18 cellular contexts compared by ENCODE assay signal in genomic region chr4:85457752-85458467, GRCh38. TPM values are rescaled to one million over a fixed set of nuclear protein-coding genes. Genes with fewer than 3 reads are reported as not detected.
DNase-seq lines count a peak whose midpoint lies in the region; ATAC-seq and TF ChIP-seq lines count a peak whose summit lies in the region.
"Had no signal": no experiment of that assay in that cellular context is flagged by ENCODE, and none has a peak within 500 bp of the region (broad histone marks: within the 10 kb centered on the region; RNA-seq: fewer than 3 reads in every experiment).

No MANE protein-coding gene starts in this region.

- no peak for DNase-seq in heart right ventricle
- no peak for DNase-seq in left ventricle myocardium inferior
- DNase-seq in hepatocyte (ENCODE audit: low spot score) = no peak
- no peak for DNase-seq in psoas muscle
- DNase-seq in NCI-H1092 treated with DMSO at 0.1 percent for 48 hours (lab: John Stamatoyannopoulos, UW) = no peak
- DNase-seq: DMS 273 treated with DMSO at 0.1 percent for 48 hours; DND-41; H9; Karpas-422; NCI-H1048; NCI-H1436 treated with DMSO at 0.1 percent for 48 hours; NCI-H2081 treated with DMSO at 0.1 percent for 48 hours; NCI-H510A; NCI-H748 treated with DMSO at 0.1 percent for 48 hours; NK-92 treated with Interleukin-12 subunit alpha and Interleukin-12 subunit beta, amount 100 ng/mL, for 24 hours; Peyer's patch had no signal

- TF ChIP-seq CTCF in heart right ventricle (IDR thresholded peaks at IDR 0.05) (no peak), left ventricle myocardium inferior (IDR thresholded peaks at IDR 0.05; ENCODE audit: borderline replicate concordance) (no peak), hepatocyte (IDR thresholded peaks at IDR 0.05; ENCODE audit: poor library complexity) (no peak), psoas muscle (IDR thresholded peaks at IDR 0.05) (no peak)

- H3K27ac ChIP-seq in heart right ventricle = peak overlapping the region in 1 of 10 donors; percentile 23
- H3K27ac ChIP-seq in left ventricle myocardium inferior (replicated peaks) = no peak overlapping the region
- H3K27ac ChIP-seq in hepatocyte = no peak overlapping the region
- no peak overlapping the region for H3K27ac ChIP-seq in psoas muscle

- peak overlapping the region; percentile 34 for H2AFZ ChIP-seq in hepatocyte

- WGBS in heart right ventricle, 2 donors = 72 to 74% methylated on average over 5 of the region's 5 CpGs
- WGBS in hepatocyte (ENCODE audit: low lambda C conversion rate, missing lambda C conversion rate) = 77% methylated on average over 5 of the region's 5 CpGs
- 62 to 70% (median 63%) methylated on average over 5 of the region's 5 CpGs for WGBS in psoas muscle, 3 donors

- no peak overlapping the region for H3K4me3 ChIP-seq in heart right ventricle
- H3K4me3 ChIP-seq in left ventricle myocardium inferior = no peak overlapping the region
- H3K4me3 ChIP-seq in hepatocyte = no peak overlapping the region
- H3K4me3 ChIP-seq in psoas muscle = no peak overlapping the region
- H3K4me3 ChIP-seq: Peyer's patch had no signal

- H3K9me2 ChIP-seq in hepatocyte (replicated peaks; ENCODE audit: insufficient read depth) = no peaks in the 10 kb centered on the region

- H3K9me3 ChIP-seq in heart right ventricle (peaks cover 0 to 8% (median 0%) of the 10 kb centered on the region in 11 donors), left ventricle myocardium inferior (replicated peaks) (peaks cover 3% of the 10 kb centered on the region), hepatocyte (ENCODE audit: low read depth) (no peaks in the 10 kb centered on the region), psoas muscle (no peaks in the 10 kb centered on the region)
- H3K9me3 ChIP-seq: Peyer's patch had no signal

- ATAC-seq in heart right ventricle (peak in 6 of 8 donors; percentile 42 to 76 (median 60)), psoas muscle (peak in 3 of 4 donors; percentile 14 to 53 (median 42)), GM18909 (IDR thresholded peaks at IDR 0.05; ENCODE audit: poor library complexity, unreplicated experiment) (no peak), GM19467 (IDR thresholded peaks at IDR 0.05; ENCODE audit: unreplicated experiment) (no peak)

- no peaks in the 10 kb centered on the region for H3K36me3 ChIP-seq in heart right ventricle
- H3K36me3 ChIP-seq in left ventricle myocardium inferior = no peaks in the 10 kb centered on the region
- H3K36me3 ChIP-seq in hepatocyte (replicated peaks; ENCODE audit: insufficient read depth, low read depth) = no peaks in the 10 kb centered on the region
- H3K36me3 ChIP-seq in psoas muscle (ENCODE audit: insufficient read depth in 1 of 2, low read depth in 1 of 2) = no peaks in the 10 kb centered on the region
- H3K36me3 ChIP-seq: Peyer's patch had no signal

- H4K20me1 ChIP-seq in hepatocyte (ENCODE audit: insufficient read depth, poor library complexity, severe bottlenecking) = no peaks in the 10 kb centered on the region

- intact Hi-C loops in heart right ventricle (cut with DNase I) = no loop called here
- intact Hi-C loops in left ventricle myocardium inferior (cut with micrococcal nuclease) = no loop called here
- intact Hi-C loops in psoas muscle (cut with DNase I) = no loop called here

- no peak overlapping the region for H3K4me2 ChIP-seq in hepatocyte

- H3K27me3 ChIP-seq in heart right ventricle (no peaks in the 10 kb centered on the region), left ventricle myocardium inferior (ENCODE audit: low read depth) (no peaks in the 10 kb centered on the region), hepatocyte (no peaks in the 10 kb centered on the region), psoas muscle (ENCODE audit: insufficient read depth in 3 of 3, low read length in 2 of 3) (no peaks in the 10 kb centered on the region)
- H3K27me3 ChIP-seq: Peyer's patch had no signal

- H3K4me1 ChIP-seq in heart right ventricle (peaks cover 0 to 12% (median 0%) of the 10 kb centered on the region in 9 donors), left ventricle myocardium inferior (peaks cover 9% of the 10 kb centered on the region), hepatocyte (ENCODE audit: insufficient read depth) (no peaks in the 10 kb centered on the region), psoas muscle (no peaks in the 10 kb centered on the region)
- H3K4me1 ChIP-seq: Peyer's patch had no signal

- H3K79me2 ChIP-seq in hepatocyte = no peaks in the 10 kb centered on the region

RNA-seq across cellular contexts. Expression of gene ARHGAP24, which starts 17.0 kb away (rescaled TPM):
- total RNA-seq in heart right ventricle = 10 to 100 TPM; 13.7 to 35.5 (median 25.0) TPM
- polyA plus RNA-seq in heart right ventricle = 10 to 100 TPM in 1 of 2 donors, 1 to 10 TPM in 1; 6.7 to 16.8 TPM
- 13.7 TPM for total RNA-seq in left ventricle myocardium inferior
- total RNA-seq in hepatocyte = 20.3 and 29.6 TPM in 2 replicates
- polyA plus RNA-seq in hepatocyte = 19.5 and 22.9 TPM in 2 replicates
- total RNA-seq in psoas muscle = 10 to 100 TPM in 1 of 4 donors, 1 to 10 TPM in 3; 2.3 to 25.7 (median 4.8) TPM
- 1 to 10 TPM; 2.4 to 9.3 (median 3.0) TPM for polyA plus RNA-seq in psoas muscle

Comparison
In these comparisons a context has a peak if more than half of its experiments do, and no peak if none do; other contexts are left out.
1. ATAC-seq: peak in heart right ventricle (6 of 8) and psoas muscle (3 of 4); none in GM18909 (single experiment) and GM19467 (single experiment).